Comparison of ENCODE assay signal across 1 cellular context in the genomic region with DNA sequence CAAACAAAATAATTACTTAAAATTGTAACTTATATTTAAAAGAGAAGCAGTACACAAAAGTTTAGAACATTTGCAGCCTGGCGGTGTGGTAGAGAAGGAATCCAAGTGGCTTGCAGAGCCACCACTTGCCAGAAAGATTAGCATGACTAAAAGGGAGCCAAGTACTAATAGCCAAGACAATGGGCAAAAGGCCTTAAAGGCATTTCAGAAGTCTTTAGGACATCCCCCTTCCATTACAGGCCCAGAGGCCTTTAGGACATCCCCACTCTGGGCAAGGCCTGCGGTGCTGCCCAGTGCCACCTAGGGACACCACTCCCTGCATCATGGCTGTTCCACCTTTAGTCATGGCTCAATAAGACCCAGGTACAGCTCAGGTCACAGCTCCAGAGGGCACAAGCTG.
TF ChIP-seq lines count a peak whose summit lies in the region.

No MANE protein-coding gene starts in this region.

TF ChIP-seq in GM23338, 12 proteins besides CTCF, POLR2A, EP300 and RAD21 (continued from another document):
- peak; percentile 46; the same call in 1 of the 2 replicates for TF ChIP-seq NANOG (IDR thresholded peaks at IDR 0.05; ENCODE audit: borderline replicate concordance)
